ENCODE assay signal across 7 cellular contexts in genomic region chr9:137130176-137130755, GRCh38. TPM values are rescaled to one million over a fixed set of nuclear protein-coding genes. Genes with fewer than 3 reads are reported as not detected.
A peak's percentile ranks its signal among the peaks of the same experiment; 100 is the strongest.
DNase-seq lines count a peak whose midpoint lies in the region; ATAC-seq and TF ChIP-seq lines count a peak whose summit lies in the region.

No MANE protein-coding gene starts in this region.

- ATAC-seq in GM19025 (IDR thresholded peaks at IDR 0.05; ENCODE audit: low read depth, unreplicated experiment) (peak; percentile 12), HG03135 (IDR thresholded peaks at IDR 0.05; ENCODE audit: unreplicated experiment) (peak; percentile 5)

- DNase-seq in adrenal gland (no peak), lower leg skin (ENCODE audit: low spot score in 2 of 2) (no peak), uterus (no peak), NK-92 (lab: John Stamatoyannopoulos, UW; ENCODE audit: unreplicated experiment) (no peak), GOT3 (lab: John Stamatoyannopoulos, UW) (no peak)

- H3K27ac ChIP-seq in adrenal gland (peak overlapping the region in 2 of 5 donors; percentile 13 to 66), uterus (peak overlapping the region in 1 of 2 donors; percentile 49)

- TF ChIP-seq POLR2A in adrenal gland (IDR thresholded peaks at IDR 0.05) (no peak), lower leg skin (IDR thresholded peaks at IDR 0.05) (no peak), uterus (IDR thresholded peaks at IDR 0.05) (no peak)

- intact Hi-C loops in adrenal gland (cut with DNase I) (no loop called here), lower leg skin (cut with DNase I; ENCODE audit: low total_unique reads) (no loop called here), uterus (cut with DNase I; ENCODE audit: low total_unique reads) (no loop called here)

- no peak for TF ChIP-seq CTCF in adrenal gland (IDR thresholded peaks at IDR 0.05)
- TF ChIP-seq CTCF in lower leg skin (IDR thresholded peaks at IDR 0.05), result no peak
- no peak for TF ChIP-seq CTCF in uterus (IDR thresholded peaks at IDR 0.05)

- H3K9me3 ChIP-seq in adrenal gland (replicated peaks in 1 of 3), result no peaks in the 10 kb centered on the region
- H3K9me3 ChIP-seq in uterus, result peaks cover 0 to 5% of the 10 kb centered on the region in 2 donors

- H3K36me3 ChIP-seq in adrenal gland (replicated peaks in 1 of 2) (no peaks in the 10 kb centered on the region), uterus (no peaks in the 10 kb centered on the region)

- peaks cover 15 to 26% of the 10 kb centered on the region in 2 donors for H3K4me1 ChIP-seq in adrenal gland (replicated peaks in 1 of 2)
- H3K4me1 ChIP-seq in uterus, result no peaks in the 10 kb centered on the region

- H3K4me3 ChIP-seq in adrenal gland (peak overlapping the region in 3 of 4 donors; percentile 52 to 94 (median 81)), lower leg skin (ENCODE audit: low read depth, poor library complexity, severe bottlenecking) (peak overlapping the region; percentile 55), uterus (peak overlapping the region; percentile 41 to 51)

- 9 to 20% (median 10%) methylated on average over 1 to 58 of the region's 58 CpGs for WGBS in adrenal gland, 4 donors
- WGBS in lower leg skin, 2 donors, result 12 to 18% methylated on average over 18 to 37 of the region's 58 CpGs

- H3K27me3 ChIP-seq in adrenal gland (peaks cover 3% of the 10 kb centered on the region), uterus (peaks cover 0 to 4% of the 10 kb centered on the region in 2 donors)

RNA-seq across cellular contexts. Expression of gene GRIN1, which starts 8.7 kb away (rescaled TPM):
- total RNA-seq in adrenal gland, result under 1 TPM in 3 of 8 donors, not detected in 5; 0.04 to 0.28 (median 0.11) TPM
- polyA plus RNA-seq in adrenal gland, result under 1 TPM; 0.04 to 0.16 (median 0.10) TPM
- total RNA-seq in lower leg skin, result 1 to 10 TPM in 1 of 4 donors, under 1 TPM in 2, not detected in 1; 0.10 to 2.4 (median 0.49) TPM
- total RNA-seq in uterus, result not detected

RNA-seq across cellular contexts. Expression of gene DPP7, which starts 15.7 kb away (rescaled TPM):
- total RNA-seq in adrenal gland (100 to 1,000 TPM; 206 to 387 (median 237) TPM), lower leg skin (100 to 1,000 TPM; 123 to 144 (median 138) TPM), uterus (100 to 1,000 TPM in 1 of 4 donors, 10 to 100 TPM in 3; 23.2 to 100 (median 76.8) TPM)
- 1,000 to 10,000 TPM in 2 of 3 donors, 10 to 100 TPM in 1; 52.6 to 1,938 (median 1,109) TPM for polyA plus RNA-seq in adrenal gland

RNA-seq across cellular contexts. Expression of gene LRRC26, which starts 39.6 kb away (rescaled TPM):
- total RNA-seq in adrenal gland, result not detected
- not detected for polyA plus RNA-seq in adrenal gland
- 10 to 100 TPM in 3 of 4 donors, 1 to 10 TPM in 1; 4.1 to 29.0 (median 21.3) TPM for total RNA-seq in lower leg skin
- under 1 TPM in 1 of 4 donors, not detected in 3; 0.29 TPM for total RNA-seq in uterus

RNA-seq across cellular contexts. Expression of gene TMEM210, which starts 41.6 kb away (rescaled TPM):
- total RNA-seq in adrenal gland (not detected), lower leg skin (not detected), uterus (not detected)
- polyA plus RNA-seq in adrenal gland, result not detected

RNA-seq across cellular contexts. Expression of gene MAN1B1, which starts 43.5 kb away (rescaled TPM):
- total RNA-seq in adrenal gland, result 100 to 1,000 TPM in 1 of 8 donors, 10 to 100 TPM in 7; 44.5 to 102 (median 67.9) TPM
- polyA plus RNA-seq in adrenal gland, result 100 to 1,000 TPM in 1 of 3 donors, 10 to 100 TPM in 2; 44.4 to 138 (median 87.6) TPM
- total RNA-seq in lower leg skin, result 10 to 100 TPM; 57.7 to 81.0 (median 61.8) TPM
- 10 to 100 TPM; 32.9 to 65.0 (median 47.5) TPM for total RNA-seq in uterus
